ENCODE assay signal across 35 cellular contexts in the genomic region with DNA sequence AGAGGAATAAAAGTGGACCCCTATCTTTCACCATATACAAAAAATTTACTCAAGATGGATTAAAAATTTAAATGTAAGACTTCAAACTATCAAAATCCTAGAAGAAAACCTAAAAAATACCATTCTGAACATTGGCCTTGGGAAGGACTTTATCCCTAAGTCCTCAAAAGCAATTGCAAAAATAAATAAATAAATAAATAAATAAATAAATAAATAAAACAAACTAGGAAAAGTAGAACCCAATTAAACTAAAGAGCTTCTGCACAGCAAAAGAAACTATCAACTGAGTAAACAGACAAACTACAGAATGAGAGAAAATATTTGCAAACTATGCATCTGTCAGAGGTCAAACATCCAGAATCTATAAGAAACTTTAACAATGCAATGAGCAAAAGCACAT.
"Had no signal": no experiment of that assay in that cellular context is flagged by ENCODE, and none has a peak within 500 bp of the region (broad histone marks: within the 10 kb centered on the region; RNA-seq: fewer than 3 reads in every experiment).

No MANE protein-coding gene starts in this region.

- H3K9me3 ChIP-seq: ascending aorta had no signal

- H3K27ac Mint-ChIP-seq: activated B cell treated with CpG ODN at 0.5 μM for 24 hours; activated CD4-positive, alpha-beta memory T cell treated with anti-CD3 and anti-CD28 coated beads for 36 hours; activated CD4-positive, alpha-beta T cell treated with anti-CD3 and anti-CD28 coated beads, Interleukin-2, amount 10 ng/mL, durations not matched to agents 24 days and 14 days; activated CD8-positive, alpha-beta T cell treated with anti-CD3 and anti-CD28 coated beads for 36 hours; activated naive CD4-positive, alpha-beta T cell treated with anti-CD3 and anti-CD28 coated beads for 36 hours; activated naive CD8-positive, alpha-beta T cell; activated naive CD8-positive, alpha-beta T cell treated with anti-CD3 and anti-CD28 coated beads, Interleukin-2, amount 10 ng/mL, durations not matched to agents 7 days and 5 days; activated naive CD8-positive, alpha-beta T cell treated with anti-CD3 and anti-CD28 coated beads, Interleukin-2, amount 50 U/mL, for 24 hours; activated T-cell treated with anti-CD3 and anti-CD28 coated beads, Interleukin-2, amount 50 U/mL, for 72 hours; activated T-helper 1 cell treated with anti-CD3 and anti-CD28 coated beads, Interleukin-12 subunit alpha, Interleukin-12 subunit beta, Interleukin-2, Interleukin-4 antibody, amounts not matched to agents 30 ng/mL and 10 ng/mL and 1 ng/mL, durations not matched to agents 14 hours and 24 hours and 36 hours; activated T-helper 17 cell treated with anti-CD3 and anti-CD28 coated beads, Interleukin-2, amount 50 U/mL, for 72 hours; brain; T-helper 1 cell treated with Interleukin-12 subunit alpha and Interleukin-12 subunit beta and Interleukin-4 antibody, amounts not matched to agents 30 μg/mL and 1 μg/mL, for 36 hours; T-helper 2 cell treated with Interferon-gamma antibody and Interleukin-4, amounts not matched to agents 5 μg/mL and 100 μg/mL, for 36 hours had no signal

- H3K27ac ChIP-seq: ascending aorta, VCaP had no signal

- H3K4me3 ChIP-seq: ascending aorta had no signal

- H3K4me1 ChIP-seq: ascending aorta had no signal

- H3K36me3 ChIP-seq: ascending aorta had no signal

- H3K27me3 ChIP-seq: ascending aorta had no signal

- FAIRE-seq: colon, TTC549 had no signal

- H3K9me3 Mint-ChIP-seq: activated CD4-positive, alpha-beta T cell treated with anti-CD3 and anti-CD28 coated beads, Interleukin-2, amount 10 ng/mL, durations not matched to agents 24 days and 14 days had no signal

- DNase-seq: activated B cell treated with CpG ODN at 0.5 μM for 24 hours; activated CD4-positive, alpha-beta memory T cell treated with anti-CD3 and anti-CD28 coated beads for 36 hours; activated CD4-positive, alpha-beta T cell treated with anti-CD3 and anti-CD28 coated beads for 4 hours; activated CD4-positive, alpha-beta T cell treated with anti-CD3 and anti-CD28 coated beads, Interleukin-2, amount 10 ng/mL, durations not matched to agents 24 days and 14 days; activated CD4-positive, alpha-beta T cell treated with anti-CD3 and anti-CD28 coated beads, Interleukin-2, amount 50 U/mL, for 1 hour; activated CD4-positive, alpha-beta T cell treated with anti-CD3 and anti-CD28 coated beads, Interleukin-2, amount 50 U/mL, for 4 hours; activated CD4-positive, CD25-positive, alpha-beta regulatory T cell treated with anti-CD3 and anti-CD28 coated beads, Interleukin-2, amount 50 U/mL, for 72 hours; activated CD8-positive, alpha-beta memory T cell treated with anti-CD3 and anti-CD28 coated beads, Interleukin-2, amount 50 U/mL, for 4 hours; activated CD8-positive, alpha-beta T cell treated with anti-CD3 and anti-CD28 coated beads for 36 hours; activated effector memory CD4-positive, alpha-beta T cell treated with anti-CD3 and anti-CD28 coated beads, Interleukin-2, amount 50 U/mL, for 16 hours; activated gamma-delta T cell treated with Interleukin-2 at 50 U/mL for 16 hours; activated naive CD4-positive, alpha-beta T cell; activated naive CD4-positive, alpha-beta T cell treated with anti-CD3 and anti-CD28 coated beads for 36 hours; activated naive CD4-positive, alpha-beta T cell treated with anti-CD3 and anti-CD28 coated beads, Interleukin-2, amount 50 U/mL, for 16 hours; activated naive CD8-positive, alpha-beta T cell treated with anti-CD3 and anti-CD28 coated beads, Interleukin-2, amount 10 ng/mL, durations not matched to agents 7 days and 5 days; activated naive CD8-positive, alpha-beta T cell treated with anti-CD3 and anti-CD28 coated beads, Interleukin-2, amount 50 U/mL, for 24 hours; activated T-cell treated with anti-CD3 and anti-CD28 coated beads for 4 hours; activated T-cell treated with anti-CD3 and anti-CD28 coated beads, Interleukin-2, amount 50 U/mL, for 1 hour; activated T-cell treated with anti-CD3 and anti-CD28 coated beads, Interleukin-2, amount 50 U/mL, for 4 hours; activated T-cell treated with anti-CD3 and anti-CD28 coated beads, Interleukin-2, amount 50 U/mL, for 72 hours; amygdala; anterior cingulate cortex; central memory CD4-positive, alpha-beta T cell; T-helper 2 cell; T-helper 9 cell had no signal

- H3K36me3 Mint-ChIP-seq: activated CD4-positive, alpha-beta memory T cell treated with anti-CD3 and anti-CD28 coated beads for 36 hours; activated naive CD8-positive, alpha-beta T cell; activated naive CD8-positive, alpha-beta T cell treated with anti-CD3 and anti-CD28 coated beads, Interleukin-2, amount 10 ng/mL, durations not matched to agents 7 days and 5 days; brain had no signal

- ATAC-seq: activated CD8-positive, alpha-beta T cell treated with anti-CD3 and anti-CD28 coated beads for 36 hours; activated naive CD8-positive, alpha-beta T cell treated with anti-CD3 and anti-CD28 coated beads, Interleukin-2, amount 50 U/mL, for 24 hours; activated T-cell treated with anti-CD3 and anti-CD28 coated beads, Interleukin-2, amount 50 U/mL, for 4 hours; activated T-cell treated with anti-CD3 and anti-CD28 coated beads, Interleukin-2, amount 50 U/mL, for 72 hours; activated T-helper 17 cell treated with anti-CD3 and anti-CD28 coated beads, Interleukin-2, amount 50 U/mL, for 72 hours had no signal
